Comparison of ENCODE assay signal across 8 cellular contexts in the genomic region with DNA sequence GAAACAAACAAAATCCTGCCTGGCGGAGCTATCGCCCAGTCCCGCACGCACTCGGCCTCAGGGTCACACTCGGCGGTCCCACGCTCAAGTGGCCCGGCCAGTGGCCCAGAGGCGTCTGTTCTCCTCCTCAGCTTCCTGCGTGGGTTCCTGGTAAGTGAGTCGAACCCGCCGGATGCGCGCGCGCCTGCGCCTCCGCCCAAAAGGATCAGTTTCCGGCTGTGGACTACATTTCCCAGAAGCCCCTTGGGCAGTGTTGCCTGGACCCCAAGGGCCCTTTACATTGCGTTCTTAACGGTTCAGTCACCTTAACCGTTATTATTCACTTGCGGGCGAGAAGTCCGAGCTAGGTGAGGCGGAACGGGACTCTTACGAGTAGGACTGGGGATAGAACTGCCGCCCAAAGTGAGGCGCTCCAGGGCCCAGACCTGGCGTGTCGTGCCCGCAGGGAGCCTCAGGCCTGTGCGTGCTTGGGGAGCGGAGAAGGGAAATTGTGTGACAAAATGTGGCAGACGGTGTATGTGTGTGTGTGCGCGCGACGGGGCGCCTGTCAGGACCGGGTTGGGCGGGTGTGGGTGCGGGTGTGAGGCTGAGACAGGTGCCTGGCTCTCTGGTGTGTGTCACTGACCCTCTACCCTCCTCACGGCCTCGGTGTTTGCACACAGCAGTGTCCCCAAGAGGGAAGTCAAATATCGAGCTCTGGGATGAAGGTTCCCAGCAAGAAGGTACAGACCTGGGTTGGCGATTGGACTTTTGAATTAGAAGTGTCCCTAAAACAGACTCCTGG. TPM values are rescaled to one million over a fixed set of nuclear protein-coding genes. Genes with fewer than 3 reads are reported as not detected.
DNase-seq lines count a peak whose midpoint lies in the region; ATAC-seq and TF ChIP-seq lines count a peak whose summit lies in the region.

A gene (plus strand): TSS at position 250 of the 784 bp plus-strand sequence. CDS start 1,267 bp downstream, outside the sequence.

- H3K9me3 ChIP-seq in H9 (ENCODE audit: control insufficient read depth, low read depth, low read length) (peaks cover 11% of the 10 kb centered on the region), RWPE2 (ENCODE audit: severe bottlenecking) (no peaks in the 10 kb centered on the region)

- no peaks in the 10 kb centered on the region for H3K27me3 Mint-ChIP-seq in H9 (ENCODE audit: low read depth)
- no peaks in the 10 kb centered on the region for H3K27me3 Mint-ChIP-seq in natural killer cell treated with Interleukin-12 subunit alpha and Interleukin-12 subunit beta and Interleukin-15 and Interleukin-18, amount 100 ng/mL, for 72 hours

- H3K4me1 ChIP-seq in H9 (ENCODE audit: insufficient read depth, low read length), result no peaks in the 10 kb centered on the region
- peaks cover 11% of the 10 kb centered on the region for H3K4me1 ChIP-seq in RWPE2 (ENCODE audit: insufficient read depth, poor library complexity, severe bottlenecking)

- 0 out of 2 replicates have a peak within 1 kb of the TSS, but pooled peaks have one; percentile 6 for H3K14ac ChIP-seq in H9 (ENCODE audit: insufficient read depth, low read length)

- H3K27me3 ChIP-seq in H9 (ENCODE audit: insufficient read depth, low read length) (no peaks in the 10 kb centered on the region), RWPE2 (ENCODE audit: insufficient read depth, poor library complexity, severe bottlenecking) (no peaks in the 10 kb centered on the region)

- H2BK15ac ChIP-seq in H9 (ENCODE audit: low read depth, low read length), result no peak within 1 kb of the TSS

- H3K23ac ChIP-seq in H9 (ENCODE audit: insufficient read length, low read depth, low read length), result no peak within 1 kb of the TSS

- peak within 1 kb of the TSS; percentile 67 for H3K4me3 ChIP-seq in RWPE2 (ENCODE audit: severe bottlenecking)
- H3K4me3 ChIP-seq in fibroblast of the aortic adventitia (ENCODE audit: low read depth, low read length), result peak within 1 kb of the TSS; percentile 91

- H3K27ac ChIP-seq in H9 (ENCODE audit: insufficient read length, low read depth, low read length) (no peak within 1 kb of the TSS), RWPE2 (ENCODE audit: poor library complexity, severe bottlenecking) (peak within 1 kb of the TSS; percentile 15)

- no CpG with 5 or more reads among the region's 50 CpGs for whole genome bisulfite sequencing in H9 (ENCODE audit: extremely low coverage, insufficient read length, low lambda C conversion rate)

- peaks cover 2% of the 10 kb centered on the region; the same call in 1 of the 2 replicates for H3K79me2 ChIP-seq in H9 (ENCODE audit: insufficient read depth, low read length)

- H3K27ac Mint-ChIP-seq in H9, result peak within 1 kb of the TSS in 2 of 3 experiments; percentile 15 to 98; a peak in 6 of 7 replicates
- H3K27ac Mint-ChIP-seq in natural killer cell treated with Interleukin-12 subunit alpha and Interleukin-12 subunit beta and Interleukin-15 and Interleukin-18, amount 100 ng/mL, for 72 hours, result peak within 1 kb of the TSS; percentile 93 to 94

- no peak within 1 kb of the TSS for H2AFZ ChIP-seq in H9 (ENCODE audit: low read length)

- no peak within 1 kb of the TSS for H3K18ac ChIP-seq in H9 (ENCODE audit: insufficient read length, low read depth, low read length)

- H3K23me2 ChIP-seq in H9 (ENCODE audit: insufficient read length, low read depth, low read length, poor library complexity, severe bottlenecking), result peaks cover 4% of the 10 kb centered on the region

- H4K8ac ChIP-seq in H9 (replicated peaks; ENCODE audit: insufficient read length, low read depth, low read length), result no peak within 1 kb of the TSS

- no peak within 1 kb of the TSS for H2BK20ac ChIP-seq in H9 (ENCODE audit: low read depth, low read length, poor library complexity, severe bottlenecking)

- H3K56ac ChIP-seq in H9 (ENCODE audit: insufficient read length, low read depth, low read length), result no peak within 1 kb of the TSS

- no peaks in the 10 kb centered on the region for H4K20me1 ChIP-seq in H9 (ENCODE audit: control insufficient read depth, insufficient read depth, insufficient read length)

- peak within 1 kb of the TSS; percentile 48 for H3K9ac ChIP-seq in H9 (ENCODE audit: extremely low read depth, insufficient read length, low read length)

- H3T11ph ChIP-seq in H9 (ENCODE audit: low read length), result no peak within 1 kb of the TSS

- H3K9me3 Mint-ChIP-seq in H9, result peaks cover 18 to 29% of the 10 kb centered on the region in 2 experiments
- peaks cover 11% of the 10 kb centered on the region for H3K9me3 Mint-ChIP-seq in natural killer cell treated with Interleukin-12 subunit alpha and Interleukin-12 subunit beta and Interleukin-15 and Interleukin-18, amount 100 ng/mL, for 72 hours

- H2AK5ac ChIP-seq in H9 (ENCODE audit: insufficient read length, low read length), result no peak within 1 kb of the TSS

- TF ChIP-seq CTCF in H9 (conservative IDR thresholded peaks at IDR 0.05) (no peak), RWPE2 (IDR thresholded peaks at IDR 0.05; ENCODE audit: poor library complexity, severe bottlenecking) (no peak), fibroblast of the aortic adventitia (IDR thresholded peaks at IDR 0.05; ENCODE audit: insufficient read depth, low read length) (no peak)

- H3K4me1 Mint-ChIP-seq in H9, result peaks cover 10 to 18% of the 10 kb centered on the region in 2 experiments
- peaks cover 24 to 47% of the 10 kb centered on the region in 2 donors for H3K4me1 Mint-ChIP-seq in natural killer cell treated with Interleukin-12 subunit alpha and Interleukin-12 subunit beta and Interleukin-15 and Interleukin-18, amount 100 ng/mL, for 72 hours (ENCODE audit: low read depth in 2 of 2)

- peak; percentile 94 for ATAC-seq in RWPE2 (ENCODE audit: low read depth)
- peak; percentile 96 to 97 for ATAC-seq in natural killer cell treated with Interleukin-12 subunit alpha and Interleukin-12 subunit beta and Interleukin-15 and Interleukin-18, amount 100 ng/mL, for 72 hours

- H4K5ac ChIP-seq in H9 (ENCODE audit: insufficient read length, low read depth, low read length), result no peak within 1 kb of the TSS

- H3K4me3 Mint-ChIP-seq in H9, result peak within 1 kb of the TSS; percentile 89 to 100
- H3K4me3 Mint-ChIP-seq in natural killer cell treated with Interleukin-12 subunit alpha and Interleukin-12 subunit beta and Interleukin-15 and Interleukin-18, amount 100 ng/mL, for 72 hours, result peak within 1 kb of the TSS; percentile 98

- H2BK120ac ChIP-seq in H9 (ENCODE audit: low read depth, low read length, poor library complexity, severe bottlenecking), result no peak within 1 kb of the TSS

- no peak within 1 kb of the TSS for H3K4ac ChIP-seq in H9 (ENCODE audit: low read depth, low read length)

- no peak within 1 kb of the TSS for H4K91ac ChIP-seq in H9 (ENCODE audit: insufficient read length, low read depth, low read length)

- H3K4me2 ChIP-seq in H9 (ENCODE audit: insufficient read depth, insufficient read length, low read length), result peak within 1 kb of the TSS; percentile 88

- no peak within 1 kb of the TSS for H2BK12ac ChIP-seq in H9 (ENCODE audit: insufficient read length, low read depth, low read length)

- no peaks in the 10 kb centered on the region for H3K79me1 ChIP-seq in H9 (ENCODE audit: insufficient read depth, low read depth, low read length, poor library complexity, severe bottlenecking)

- H3K36me3 ChIP-seq in RWPE2 (ENCODE audit: low read depth), result 0 out of 2 replicates have a peak, but pooled peaks cover 4% of the 10 kb centered on the region

- peak; percentile 92 for DNase-seq in EH (ENCODE audit: low read depth)
- DNase-seq in H9, result peak; percentile 83
- peak; percentile 90 for DNase-seq in M059J (ENCODE audit: low read depth)
- DNase-seq in RWPE2 (ENCODE audit: low spot score), result peak; percentile 85
- DNase-seq in activated effector memory CD4-positive, alpha-beta T cell treated with Interleukin-2 at 50 U/mL for 16 hours, result peak; percentile 88
- DNase-seq in fibroblast of the aortic adventitia (ENCODE audit: low read depth), result peak; percentile 91
- peak; percentile 94 for DNase-seq in natural killer cell treated with Interleukin-12 subunit alpha and Interleukin-12 subunit beta and Interleukin-15 and Interleukin-18, amount 100 ng/mL, for 72 hours (ENCODE audit: low spot score)
- DNase-seq in stimulated activated naive CD4-positive, alpha-beta T cell treated with Interleukin-2 at 50 U/mL for 16 hours (lab: John Stamatoyannopoulos, UW), result peak; percentile 88

- peaks cover 14 to 25% (median 21%) of the 10 kb centered on the region in 3 experiments for H3K36me3 Mint-ChIP-seq in H9 (ENCODE audit: insufficient read depth in 1 of 3, low read depth in 3 of 3)
- H3K36me3 Mint-ChIP-seq in natural killer cell treated with Interleukin-12 subunit alpha and Interleukin-12 subunit beta and Interleukin-15 and Interleukin-18, amount 100 ng/mL, for 72 hours, result peaks cover 21% of the 10 kb centered on the region

- no peak within 1 kb of the TSS for H2BK5ac ChIP-seq in H9 (ENCODE audit: insufficient read length, low read length)

RNA-seq across cellular contexts. Expression of the gene that starts here (rescaled TPM):
- total RNA-seq in H9 (2021) (1.7 and 1.8 TPM in 2 replicates), fibroblast of the aortic adventitia (ENCODE audit: low replicate concordance) (7.1 and 9.7 TPM in 2 replicates)
- 0.96 and 1.3 TPM in 2 replicates for total RNA-seq in M059J (2014; rRNA removed; shearing (Covaris generic))
- 1 to 10 TPM; 3.7 to 7.4 TPM for total RNA-seq in natural killer cell treated with Interleukin-12 subunit alpha and Interleukin-12 subunit beta and Interleukin-15 and Interleukin-18, amount 100 ng/mL, for 72 hours
